Comparison of ENCODE assay signal across 25 cellular contexts in genomic region chr7:54179321-54180029, GRCh38.
"Had no signal": no experiment of that assay in that cellular context is flagged by ENCODE, and none has a peak within 500 bp of the region (broad histone marks: within the 10 kb centered on the region; RNA-seq: fewer than 3 reads in every experiment).

No MANE protein-coding gene starts in this region.

- H3K4me3 ChIP-seq: left ventricle myocardium inferior, lung, mucosa of descending colon, right lobe of liver, skin epidermis, upper lobe of right lung had no signal

- ATAC-seq: esophagus mucosa; mucosa of descending colon; right lobe of liver; stimulated activated memory B cell treated with anti-CD40 and anti-IgM and Interleukin-4, amounts not matched to agents 10 μg/mL and 1 μg/mL and 100 μg/mL, for 72 hours; stimulated activated naive CD8-positive, alpha-beta T cell treated with anti-CD3 and anti-CD28 coated beads, Interleukin-15, amount 100 ng/mL, for 72 hours; upper lobe of right lung had no signal

- H3K27ac ChIP-seq: left ventricle myocardium inferior, neutrophil, right lobe of liver, skin epidermis, upper lobe of right lung, VCaP had no signal

- DNase-seq: activated CD4-positive, alpha-beta memory T cell treated with anti-CD3 and anti-CD28 coated beads for 36 hours; activated CD4-positive, alpha-beta T cell treated with anti-CD3 and anti-CD28 coated beads for 48 hours; activated CD8-positive, alpha-beta memory T cell treated with anti-CD3 and anti-CD28 coated beads, Interleukin-2, amount 50 U/mL, for 4 hours; activated effector memory CD4-positive, alpha-beta T cell treated with anti-CD3 and anti-CD28 coated beads, Interleukin-2, amount 50 U/mL, for 16 hours; activated naive CD4-positive, alpha-beta T cell treated with anti-CD3 and anti-CD28 coated beads, Interleukin-2, amount 10 ng/mL, durations not matched to agents 7 days and 5 days; activated T-cell treated with anti-CD3 and anti-CD28 coated beads, Interleukin-2, amount 50 U/mL, for 1 hour; amniotic stem cell; central memory CD4-positive, alpha-beta T cell; left ventricle myocardium inferior; mucosa of descending colon; naive B cell; nephron progenitor cell; right lobe of liver; stimulated activated CD4-positive, alpha-beta T cell treated with anti-CD3 and anti-CD28 coated beads, Interleukin-4, amount 100 ng/mL, for 4 hours; stimulated activated CD8-positive, alpha-beta memory T cell treated with anti-CD3 and anti-CD28 coated beads, Interleukin-4, amount 100 ng/mL, for 48 hours; stimulated activated naive CD8-positive, alpha-beta T cell treated with anti-CD3 and anti-CD28 coated beads, Interleukin-15, amount 100 ng/mL, for 72 hours; substantia nigra; T-helper 9 cell; upper lobe of right lung had no signal
